14 cellular contexts compared by ENCODE assay signal in genomic region chr10:86828145-86828544, GRCh38.
DNase-seq lines count a peak whose midpoint lies in the region; ATAC-seq and TF ChIP-seq lines count a peak whose summit lies in the region.
"Had no signal": no experiment of that assay in that cellular context is flagged by ENCODE, and none has a peak within 500 bp of the region (broad histone marks: within the 10 kb centered on the region; RNA-seq: fewer than 3 reads in every experiment).

No MANE protein-coding gene starts in this region.

- intact Hi-C loops in HCT116 (cut with micrococcal nuclease) = no loop called here

- H3K27me3 Mint-ChIP-seq in WTC11 (ENCODE audit: low read depth) = no peaks in the 10 kb centered on the region
- H3K27me3 Mint-ChIP-seq: CD4-positive, alpha-beta T cell had no signal

- H3K36me3 ChIP-seq in HCT116 (ENCODE audit: control insufficient read depth in 1 of 2, insufficient read depth in 2 of 2, low read length in 2 of 2) = no peaks in the 10 kb centered on the region
- no peaks in the 10 kb centered on the region for H3K36me3 ChIP-seq in mesendoderm (ENCODE audit: control insufficient read depth, insufficient read depth, low read length)

- H3K79me1 ChIP-seq in mesendoderm (ENCODE audit: low read length) = peaks cover 9% of the 10 kb centered on the region

- TF ChIP-seq CTCF in HCT116 (IDR thresholded peaks at IDR 0.05 in 2 of 3, conservative IDR thresholded peaks at IDR 0.05 in 1 of 3; ENCODE audit: borderline replicate concordance in 1 of 3, insufficient read depth in 1 of 3, low read depth in 2 of 3, low read length in 2 of 3) (no peak), WTC11 (IDR thresholded peaks at IDR 0.05) (no peak)

- H3K9ac ChIP-seq in HCT116 (ENCODE audit: low read length) (no peak overlapping the region), mesendoderm (ENCODE audit: low read length) (no peak overlapping the region)

- no peak overlapping the region for H3K4ac ChIP-seq in mesendoderm (ENCODE audit: low read depth, low read length)

- H2BK5ac ChIP-seq in mesendoderm (ENCODE audit: low read length) = no peak overlapping the region

- H3K27ac ChIP-seq in HCT116 (ENCODE audit: low read depth, low read length) (no peak overlapping the region), mesendoderm (ENCODE audit: low read depth, low read length) (no peak overlapping the region)

- H4K8ac ChIP-seq in mesendoderm (ENCODE audit: low read depth, low read length) = no peak overlapping the region

- H4K20me1 ChIP-seq in HCT116 (ENCODE audit: insufficient read depth) = 0 out of 2 replicates have a peak, but pooled peaks cover 1% of the 10 kb centered on the region

- CTCF ChIA-PET in HCT116 (lab: Charles Lee) = no interaction called here
- CTCF ChIA-PET in WTC11 (lab: Charles Lee) = interaction anchor here (1.5 kb wide), 1 partner anchor 12 kb away, joined by 4 read pairs; no protein-coding TSS in a partner anchor

- H2AFZ ChIP-seq in HCT116 (ENCODE audit: low read depth, low read length, poor library complexity, severe bottlenecking) = no peak overlapping the region

- H3K27ac Mint-ChIP-seq in WTC11 = peak overlapping the region; percentile 85
- H3K27ac Mint-ChIP-seq: B cell; CD4-positive, alpha-beta T cell; HFFc6 had no signal

- H2AK5ac ChIP-seq in mesendoderm (ENCODE audit: low read length) = no peak overlapping the region

- H3K9me3 Mint-ChIP-seq in WTC11 = no peaks in the 10 kb centered on the region
- H3K9me3 Mint-ChIP-seq: CD4-positive, alpha-beta T cell; HFFc6 had no signal

- no CpG with 5 or more reads among the region's 5 CpGs for WGBS in mesendoderm (ENCODE audit: extremely low coverage, insufficient coverage, low lambda C conversion rate)

- BruUV-seq in HCT116 (replicated peaks; lab: Mats Ljungman, UMichigan) = no TSS peak

- no peak for TF ChIP-seq RAD21 in HCT116 (IDR thresholded peaks at IDR 0.05; ENCODE audit: low read depth)

- H3K9me3 ChIP-seq in HCT116 (ENCODE audit: control insufficient read depth in 1 of 2, insufficient read depth in 1 of 2, low read depth in 1 of 2, low read length in 2 of 2) = no peaks in the 10 kb centered on the region

- H3K4me3 Mint-ChIP-seq in WTC11 = no peak overlapping the region
- H3K4me3 Mint-ChIP-seq: B cell; CD4-positive, alpha-beta T cell; HFFc6 had no signal

- H4K5ac ChIP-seq in mesendoderm (ENCODE audit: low read length) = no peak overlapping the region

- no peaks in the 10 kb centered on the region for H3K36me3 Mint-ChIP-seq in WTC11

- POLR2A ChIA-PET in HCT116 (lab: Charles Lee) = no interaction called here
- POLR2A ChIA-PET in WTC11 (lab: Charles Lee) = no interaction called here

- no peaks in the 10 kb centered on the region for H3K9me2 ChIP-seq in HCT116 (ENCODE audit: insufficient read depth)

- H3K4me3 ChIP-seq in HCT116 (replicated peaks in 1 of 2; ENCODE audit: low read depth in 1 of 2, low read length in 2 of 2) = no peak overlapping the region
- no peak overlapping the region for H3K4me3 ChIP-seq in mesendoderm (ENCODE audit: low read length)

- H3K79me2 ChIP-seq in HCT116 (ENCODE audit: insufficient read depth, low read length) = peaks cover 74% of the 10 kb centered on the region
- peaks cover 78% of the 10 kb centered on the region for H3K79me2 ChIP-seq in mesendoderm (ENCODE audit: control insufficient read depth, insufficient read depth, low read length)

- H3K18ac ChIP-seq in mesendoderm (ENCODE audit: low read length) = peak overlapping the region; percentile 41

- peak overlapping the region; percentile 6 for H3K23ac ChIP-seq in mesendoderm (ENCODE audit: low read length)

- H3K4me1 Mint-ChIP-seq in WTC11 = peaks cover 75% of the 10 kb centered on the region

- H3K4me1 ChIP-seq in HCT116 (ENCODE audit: control insufficient read depth in 1 of 2, insufficient read depth in 2 of 2, low read length in 2 of 2) = peaks cover 7 to 17% of the 10 kb centered on the region in 2 experiments; a peak in 3 of 4 replicates
- H3K4me1 ChIP-seq in mesendoderm (ENCODE audit: control insufficient read depth, low read depth, low read length) = peaks cover 15% of the 10 kb centered on the region

- ATAC-seq in HCT116 = no peak
- ATAC-seq in WTC11 = no peak
- ATAC-seq in HG02759 (IDR thresholded peaks at IDR 0.05; ENCODE audit: unreplicated experiment) = no peak
- ATAC-seq in GM18505 (IDR thresholded peaks at IDR 0.05; ENCODE audit: unreplicated experiment) = no peak

- DNase-seq in GDM1 (lab: John Stamatoyannopoulos, UW) (peak; percentile 18), HCT116 (ENCODE audit: low read depth, low spot score) (no peak), WTC11 (ENCODE audit: low spot score) (no peak), mesendoderm (no peak), NCI-H1092 (lab: John Stamatoyannopoulos, UW) (no peak), COR-L47 (lab: John Stamatoyannopoulos, UW) (no peak)
- DNase-seq: C1 segment of cervical spinal cord; CD4-positive, alpha-beta T cell; H7; HFFc6; Karpas-422 had no signal

- peak overlapping the region; percentile 17 for H3K56ac ChIP-seq in mesendoderm (ENCODE audit: low read length)

- no peak overlapping the region for H2BK15ac ChIP-seq in mesendoderm (replicated peaks; ENCODE audit: low read depth)

- H3K27me3 ChIP-seq in HCT116 (ENCODE audit: insufficient read depth, low read length) (no peaks in the 10 kb centered on the region), mesendoderm (ENCODE audit: insufficient read depth, low read length, poor library complexity) (no peaks in the 10 kb centered on the region)

- H2BK120ac ChIP-seq in mesendoderm (ENCODE audit: low read depth, low read length) = no peak overlapping the region

- H3K4me2 ChIP-seq in HCT116 (ENCODE audit: low read length) (peak overlapping the region; percentile 20; the same call in 1 of the 2 replicates), mesendoderm (ENCODE audit: low read length) (no peak overlapping the region)

- TF ChIP-seq POLR2A in HCT116 (IDR thresholded peaks at IDR 0.05; ENCODE audit: borderline replicate concordance, extremely low read depth, insufficient read depth, insufficient read length) (no peak), GM18505 (IDR thresholded peaks at IDR 0.05; ENCODE audit: borderline replicate concordance, extremely low read depth, insufficient read depth, insufficient read length) (no peak)

- RAD21 ChIA-PET in HCT116 (lab: Charles Lee; ENCODE audit: low non-redundant PET in 1 of 2, low total read pairs in 2 of 2, uncharacterized antibody in 2 of 2, unreplicated experiment in 2 of 2) = no interaction called here

TF ChIP-seq in HCT116, 20 proteins besides CTCF, POLR2A, EP300 and RAD21:
- TF ChIP-seq YY1 (IDR thresholded peaks at IDR 0.05; ENCODE audit: extremely low read depth, insufficient replicate concordance, low read depth, low read length) (no peak), CBX3 (IDR thresholded peaks at IDR 0.05; ENCODE audit: low read depth) (no peak), FOSL1 (IDR thresholded peaks at IDR 0.05; ENCODE audit: low read depth) (no peak), EGR1 (IDR thresholded peaks at IDR 0.05; ENCODE audit: low read depth) (no peak), CEBPB (IDR thresholded peaks at IDR 0.05; ENCODE audit: low read depth) (no peak), POLR2AphosphoS5 (IDR thresholded peaks at IDR 0.05; ENCODE audit: low read depth, low read length) (no peak), EZH2 (IDR thresholded peaks at IDR 0.05) (no peak), SRF (IDR thresholded peaks at IDR 0.05; ENCODE audit: low read depth) (no peak), ZNF274 (IDR thresholded peaks at IDR 0.05; ENCODE audit: low read depth, low read length) (no peak), ZFX (IDR thresholded peaks at IDR 0.05) (no peak), ATF3 (IDR thresholded peaks at IDR 0.05) (no peak)

TF ChIP-seq in WTC11, 78 proteins besides CTCF, POLR2A, EP300 and RAD21 (continues in another document):
- TF ChIP-seq ZNF121 (CRISPR knock-in tag; IDR thresholded peaks at IDR 0.05) = no peak
- TF ChIP-seq, protein P1, sequence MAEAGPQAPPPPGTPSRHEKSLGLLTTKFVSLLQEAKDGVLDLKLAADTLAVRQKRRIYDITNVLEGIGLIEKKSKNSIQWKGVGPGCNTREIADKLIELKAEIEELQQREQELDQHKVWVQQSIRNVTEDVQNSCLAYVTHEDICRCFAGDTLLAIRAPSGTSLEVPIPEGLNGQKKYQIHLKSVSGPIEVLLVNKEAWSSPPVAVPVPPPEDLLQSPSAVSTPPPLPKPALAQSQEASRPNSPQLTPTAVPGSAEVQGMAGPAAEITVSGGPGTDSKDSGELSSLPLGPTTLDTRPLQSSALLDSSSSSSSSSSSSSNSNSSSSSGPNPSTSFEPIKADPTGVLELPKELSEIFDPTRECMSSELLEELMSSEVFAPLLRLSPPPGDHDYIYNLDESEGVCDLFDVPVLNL (CRISPR knock-in tag; IDR thresholded peaks at IDR 0.05; ENCODE audit: borderline replicate concordance, low read depth) = no peak
- TF ChIP-seq NR3C1 (CRISPR knock-in tag; conservative IDR thresholded peaks at IDR 0.05; ENCODE audit: low read depth) = no peak
- TF ChIP-seq ZNF416 (CRISPR knock-in tag; IDR thresholded peaks at IDR 0.05) = no peak
- no peak for TF ChIP-seq MXD4 (CRISPR knock-in tag; IDR thresholded peaks at IDR 0.05; ENCODE audit: borderline replicate concordance)
- TF ChIP-seq ETV6 (CRISPR knock-in tag; IDR thresholded peaks at IDR 0.05) = no peak
- no peak for TF ChIP-seq ERG (CRISPR knock-in tag; IDR thresholded peaks at IDR 0.05)
- TF ChIP-seq, protein P2, sequence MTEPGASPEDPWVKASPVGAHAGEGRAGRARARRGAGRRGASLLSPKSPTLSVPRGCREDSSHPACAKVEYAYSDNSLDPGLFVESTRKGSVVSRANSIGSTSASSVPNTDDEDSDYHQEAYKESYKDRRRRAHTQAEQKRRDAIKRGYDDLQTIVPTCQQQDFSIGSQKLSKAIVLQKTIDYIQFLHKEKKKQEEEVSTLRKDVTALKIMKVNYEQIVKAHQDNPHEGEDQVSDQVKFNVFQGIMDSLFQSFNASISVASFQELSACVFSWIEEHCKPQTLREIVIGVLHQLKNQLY (CRISPR knock-in tag; IDR thresholded peaks at IDR 0.05) = no peak
- no peak for TF ChIP-seq ESRRA (CRISPR knock-in tag; IDR thresholded peaks at IDR 0.05; ENCODE audit: borderline replicate concordance)
- TF ChIP-seq JUN (CRISPR knock-in tag; IDR thresholded peaks at IDR 0.05) = no peak
- no peak for TF ChIP-seq ZNF138 (CRISPR knock-in tag; conservative IDR thresholded peaks at IDR 0.05)
- TF ChIP-seq NFE2L1 (CRISPR knock-in tag; IDR thresholded peaks at IDR 0.05) = no peak
- no peak for TF ChIP-seq ZBTB21 (CRISPR knock-in tag; IDR thresholded peaks at IDR 0.05; ENCODE audit: borderline replicate concordance)
- TF ChIP-seq ZNF232 (CRISPR knock-in tag; IDR thresholded peaks at IDR 0.05) = no peak
